17 cellular contexts compared by ENCODE assay signal in genomic region chr15:66715181-66715624, GRCh38. TPM values are rescaled to one million over a fixed set of nuclear protein-coding genes. Genes with fewer than 3 reads are reported as not detected.
A peak's percentile ranks its signal among the peaks of the same experiment; 100 is the strongest.
DNase-seq lines count a peak whose midpoint lies in the region; ATAC-seq, FAIRE-seq and TF ChIP-seq lines count a peak whose summit lies in the region.
"Had no signal": no experiment of that assay in that cellular context is flagged by ENCODE, and none has a peak within 500 bp of the region (broad histone marks: within the 10 kb centered on the region; RNA-seq: fewer than 3 reads in every experiment).

No MANE protein-coding gene starts in this region.

- TF ChIP-seq POLR2A in tibial nerve (IDR thresholded peaks at IDR 0.05), result no peak

- CTCF ChIA-PET in CD8-positive, alpha-beta T cell (lab: Charles Lee), result interaction anchor here (0.7 to 1.0 kb wide), 2 partner anchors 13 to 35 kb away, joined by 4 read pairs; partner anchors contain the start of gene SMAD6

- H3K9me3 ChIP-seq in BLaER1, result no peaks in the 10 kb centered on the region
- H3K9me3 ChIP-seq in hepatocyte (ENCODE audit: low read depth), result no peaks in the 10 kb centered on the region
- no peaks in the 10 kb centered on the region for H3K9me3 ChIP-seq in CD8-positive, alpha-beta T cell (ENCODE audit: low read length)
- H3K9me3 ChIP-seq in tibial nerve, result no peaks in the 10 kb centered on the region
- H3K9me3 ChIP-seq in aorta (ENCODE audit: control insufficient read depth, low read length), result no peaks in the 10 kb centered on the region

- H3K9me2 ChIP-seq in hepatocyte (replicated peaks; ENCODE audit: insufficient read depth), result no peaks in the 10 kb centered on the region

- POLR2A ChIA-PET in CD8-positive, alpha-beta T cell (lab: Charles Lee), result no interaction called here

- no peak for ATAC-seq in CD8-positive, alpha-beta T cell
- ATAC-seq in aorta (ENCODE audit: low FRiP score), result no peak
- ATAC-seq: activated CD4-positive, CD25-positive, alpha-beta regulatory T cell treated with anti-CD3 and anti-CD28 coated beads, Interleukin-2, amount 50 U/mL, for 24 hours; naive thymus-derived CD4-positive, alpha-beta T cell; stimulated activated naive CD8-positive, alpha-beta T cell treated with anti-CD3 and anti-CD28 coated beads, Interleukin-15, Interleukin-2, amounts not matched to agents 100 U/mL and 50 U/mL, for 24 hours had no signal

- no peak for DNase-seq in RCC 7860 (ENCODE audit: low spot score)
- DNase-seq in hepatocyte (ENCODE audit: low spot score), result peak; percentile 38
- DNase-seq in osteocyte (ENCODE audit: extremely low spot score, unreplicated experiment), result no peak
- no peak for DNase-seq in COR-L47 (lab: John Stamatoyannopoulos, UW)
- DNase-seq in CD8-positive, alpha-beta T cell, result no peak
- DNase-seq in tibial nerve (ENCODE audit: low spot score in 2 of 2), result no peak
- no peak for DNase-seq in aorta
- DNase-seq: activated CD8-positive, alpha-beta memory T cell treated with anti-CD3 and anti-CD28 coated beads, Interleukin-2, amount 50 U/mL, for 4 hours; activated naive CD4-positive, alpha-beta T cell treated with anti-CD3 and anti-CD28 coated beads, Interleukin-2, amount 50 U/mL, for 16 hours; DMS79; GOT3; naive thymus-derived CD4-positive, alpha-beta T cell; NCI-H1105 treated with DMSO at 0.1 percent for 48 hours; PC-9; stimulated activated naive CD8-positive, alpha-beta T cell treated with anti-CD3 and anti-CD28 coated beads, Interleukin-15, Interleukin-2, amounts not matched to agents 100 U/mL and 50 U/mL, for 24 hours had no signal

- H3K4me2 ChIP-seq in BLaER1, result peak overlapping the region; percentile 47
- peak overlapping the region; percentile 47 for H3K4me2 ChIP-seq in hepatocyte
- H3K4me2 ChIP-seq: PC-9 had no signal

- H3K27ac Mint-ChIP-seq in osteocyte (ENCODE audit: unreplicated experiment), result peak overlapping the region; percentile 53
- no peak overlapping the region for H3K27ac Mint-ChIP-seq in CD8-positive, alpha-beta T cell
- H3K27ac Mint-ChIP-seq: naive thymus-derived CD4-positive, alpha-beta T cell had no signal

- H3K36me3 ChIP-seq in BLaER1 (no peaks in the 10 kb centered on the region), hepatocyte (replicated peaks; ENCODE audit: insufficient read depth, low read depth) (no peaks in the 10 kb centered on the region), tibial nerve (peaks cover 0 to 33% (median 0%) of the 10 kb centered on the region in 3 donors), aorta (ENCODE audit: control insufficient read depth in 1 of 2, insufficient read depth in 2 of 2, low read length in 1 of 2) (no peaks in the 10 kb centered on the region)
- H3K36me3 ChIP-seq in CD8-positive, alpha-beta T cell (ENCODE audit: insufficient read depth, low read length), result no peaks in the 10 kb centered on the region

- H3K4me3 ChIP-seq in BLaER1 (no peak overlapping the region), hepatocyte (no peak overlapping the region), tibial nerve (no peak overlapping the region), aorta (ENCODE audit: low read length in 2 of 2) (no peak overlapping the region)
- H3K4me3 ChIP-seq in CD8-positive, alpha-beta T cell (ENCODE audit: low read depth, low read length), result no peak overlapping the region
- H3K4me3 ChIP-seq: PC-9 had no signal

- no peaks in the 10 kb centered on the region for H3K9me3 Mint-ChIP-seq in osteocyte (ENCODE audit: unreplicated experiment)
- H3K9me3 Mint-ChIP-seq in CD8-positive, alpha-beta T cell, result no peaks in the 10 kb centered on the region
- H3K9me3 Mint-ChIP-seq: naive thymus-derived CD4-positive, alpha-beta T cell had no signal

- peaks cover 21% of the 10 kb centered on the region for H3K36me3 Mint-ChIP-seq in osteocyte (ENCODE audit: unreplicated experiment)
- H3K36me3 Mint-ChIP-seq in CD8-positive, alpha-beta T cell, result no peaks in the 10 kb centered on the region
- H3K36me3 Mint-ChIP-seq: naive thymus-derived CD4-positive, alpha-beta T cell had no signal

- H3K27ac ChIP-seq in BLaER1, result no peak overlapping the region
- peak overlapping the region; percentile 70 for H3K27ac ChIP-seq in hepatocyte
- no peak overlapping the region for H3K27ac ChIP-seq in CD8-positive, alpha-beta T cell (ENCODE audit: low read depth, low read length)
- peak overlapping the region in 1 of 4 donors; percentile 34 for H3K27ac ChIP-seq in tibial nerve
- H3K27ac ChIP-seq in aorta (ENCODE audit: low read depth in 1 of 2, low read length in 2 of 2), result no peak overlapping the region
- H3K27ac ChIP-seq: PC-9 had no signal

- no peaks in the 10 kb centered on the region for H3K27me3 Mint-ChIP-seq in osteocyte (ENCODE audit: unreplicated experiment)
- no peaks in the 10 kb centered on the region for H3K27me3 Mint-ChIP-seq in CD8-positive, alpha-beta T cell (ENCODE audit: low read depth)

- WGBS in hepatocyte (ENCODE audit: low lambda C conversion rate, missing lambda C conversion rate), result 32% methylated on average over 6 of the region's 6 CpGs
- 56 to 64% methylated on average over 6 of the region's 6 CpGs for WGBS in tibial nerve, 2 donors
- 11 to 19% methylated on average over 6 of the region's 6 CpGs for WGBS in aorta, 2 donors

- no peak overlapping the region for H3K9ac ChIP-seq in BLaER1

- H3K79me2 ChIP-seq in hepatocyte, result peaks cover 92% of the 10 kb centered on the region

- TF ChIP-seq CTCF in hepatocyte (IDR thresholded peaks at IDR 0.05; ENCODE audit: poor library complexity) (no peak), osteocyte (IDR thresholded peaks at IDR 0.05) (no peak), tibial nerve (IDR thresholded peaks at IDR 0.05) (no peak)
- no peak for TF ChIP-seq CTCF in CD8-positive, alpha-beta T cell (IDR thresholded peaks at IDR 0.05)

- peak; percentile 25 for FAIRE-seq in RCC 7860 (lab: Jason Lieb, UNC)

- peaks cover 38% of the 10 kb centered on the region for H3K4me1 Mint-ChIP-seq in osteocyte (ENCODE audit: unreplicated experiment)
- H3K4me1 Mint-ChIP-seq in CD8-positive, alpha-beta T cell (ENCODE audit: low read depth), result no peaks in the 10 kb centered on the region

- peaks cover 40% of the 10 kb centered on the region for H3K4me1 ChIP-seq in BLaER1
- peaks cover 47% of the 10 kb centered on the region for H3K4me1 ChIP-seq in hepatocyte (ENCODE audit: insufficient read depth)
- no peaks in the 10 kb centered on the region for H3K4me1 ChIP-seq in CD8-positive, alpha-beta T cell (ENCODE audit: insufficient read depth, low read length)
- peaks cover 0 to 64% (median 15%) of the 10 kb centered on the region in 4 donors for H3K4me1 ChIP-seq in tibial nerve
- H3K4me1 ChIP-seq in aorta (ENCODE audit: control insufficient read depth in 1 of 2, insufficient read depth in 2 of 2, low read length in 2 of 2), result peaks cover 2 to 7% of the 10 kb centered on the region in 2 donors

- H4K20me1 ChIP-seq in BLaER1 (no peaks in the 10 kb centered on the region), hepatocyte (ENCODE audit: insufficient read depth, poor library complexity, severe bottlenecking) (peaks cover 12% of the 10 kb centered on the region)

- no peak for TF ChIP-seq EP300 in tibial nerve (IDR thresholded peaks at IDR 0.05)

- H3K4me3 Mint-ChIP-seq in osteocyte (ENCODE audit: unreplicated experiment), result no peak overlapping the region
- H3K4me3 Mint-ChIP-seq in CD8-positive, alpha-beta T cell, result no peak overlapping the region

- intact Hi-C loops in CD8-positive, alpha-beta T cell (cut with DNase I, micrococcal nuclease), result no loop called here
- intact Hi-C loops in aorta (cut with DNase I), result no loop called here

- no peak overlapping the region for H2AFZ ChIP-seq in hepatocyte
- H2AFZ ChIP-seq: PC-9 had no signal

- H3K27me3 ChIP-seq in BLaER1, result no peaks in the 10 kb centered on the region
- H3K27me3 ChIP-seq in hepatocyte, result no peaks in the 10 kb centered on the region
- H3K27me3 ChIP-seq in CD8-positive, alpha-beta T cell (ENCODE audit: insufficient read depth, low read length), result no peaks in the 10 kb centered on the region
- H3K27me3 ChIP-seq in tibial nerve, result no peaks in the 10 kb centered on the region
- H3K27me3 ChIP-seq in aorta (ENCODE audit: control insufficient read depth in 1 of 2, insufficient read depth in 2 of 2, low read length in 1 of 2), result no peaks in the 10 kb centered on the region

RNA-seq across cellular contexts. Expression of gene SMAD6, which starts 13.2 kb away (rescaled TPM):
- total RNA-seq in hepatocyte (26.4 and 35.4 TPM in 2 replicates), osteocyte (14.6 and 17.5 TPM in 2 replicates), tibial nerve (10 to 100 TPM; 41.9 to 57.2 (median 48.6) TPM), aorta (10 to 100 TPM; 34.8 to 92.0 TPM)
- polyA plus RNA-seq in hepatocyte (24.2 and 26.6 TPM in 2 replicates), aorta (10 to 100 TPM in 1 of 2 donors, 1 to 10 TPM in 1; 7.1 to 14.3 TPM)
- total RNA-seq in CD8-positive, alpha-beta T cell, result under 1 TPM; 0.56 to 0.73 TPM
- polyA plus RNA-seq: naive thymus-derived CD4-positive, alpha-beta T cell had no signal
